In genomic region chr19:13151605-13152355, GRCh38 we compare ENCODE assay signal across 1 cellular context.
A peak's percentile ranks its signal among the peaks of the same experiment; 100 is the strongest.
TF ChIP-seq lines count a peak whose summit lies in the region.

No MANE protein-coding gene starts in this region.

TF ChIP-seq in HepG2, 621 proteins besides CTCF, POLR2A, EP300 and RAD21 (continued from another document and continues in another):
- TF ChIP-seq ISX (CRISPR knock-in tag; conservative IDR thresholded peaks at IDR 0.05) (no peak), FOXM1 (CRISPR knock-in tag; IDR thresholded peaks at IDR 0.05) (no peak), ZNF652 (CRISPR knock-in tag; IDR thresholded peaks at IDR 0.05; ENCODE audit: borderline replicate concordance, low read depth) (no peak), CAMTA2 (CRISPR knock-in tag; IDR thresholded peaks at IDR 0.05; ENCODE audit: borderline replicate concordance) (no peak), PATZ1 (CRISPR knock-in tag; IDR thresholded peaks at IDR 0.05) (peak; percentile 95), KLF16 (CRISPR knock-in tag; IDR thresholded peaks at IDR 0.05) (peak in 1 of 2 experiments; percentile 83; a peak in 2 of 4 replicates), HOMEZ (CRISPR knock-in tag; IDR thresholded peaks at IDR 0.05; ENCODE audit: low read depth) (no peak), DPF2 (CRISPR knock-in tag; IDR thresholded peaks at IDR 0.05; ENCODE audit: borderline replicate concordance, low read depth) (no peak), DZIP1 (CRISPR knock-in tag; IDR thresholded peaks at IDR 0.05) (no peak; the same call in 1 of the 2 replicates), ZNF781 (CRISPR knock-in tag; IDR thresholded peaks at IDR 0.05; ENCODE audit: borderline replicate concordance, not compliant biosample characterization) (no peak), ZNF296 (CRISPR knock-in tag; conservative IDR thresholded peaks at IDR 0.05) (0 out of 2 replicates have a peak, but pooled peaks have one; percentile 22), MLX (CRISPR knock-in tag; IDR thresholded peaks at IDR 0.05) (peak; percentile 24; the same call in 1 of the 2 replicates), ZNF281 (CRISPR knock-in tag; IDR thresholded peaks at IDR 0.05; ENCODE audit: borderline replicate concordance) (peak; percentile 70; the same call in 1 of the 2 replicates), GZF1 (CRISPR knock-in tag; IDR thresholded peaks at IDR 0.05) (no peak), HCFC1 (IDR thresholded peaks at IDR 0.05; ENCODE audit: low read depth, low read length) (no peak), RORA (CRISPR knock-in tag; IDR thresholded peaks at IDR 0.05) (no peak), TBX2 (CRISPR knock-in tag; IDR thresholded peaks at IDR 0.05; ENCODE audit: borderline replicate concordance) (peak; percentile 37), ZFP1 (CRISPR knock-in tag; IDR thresholded peaks at IDR 0.05) (no peak), ZSCAN12 (CRISPR knock-in tag; IDR thresholded peaks at IDR 0.05) (0 out of 2 replicates have a peak, but pooled peaks have one; percentile 63), ZNF691 (CRISPR knock-in tag; IDR thresholded peaks at IDR 0.05; ENCODE audit: borderline replicate concordance, low read depth) (no peak), NR2F2 (IDR thresholded peaks at IDR 0.05; ENCODE audit: borderline replicate concordance, low read depth) (no peak), KMT2B (CRISPR knock-in tag; IDR thresholded peaks at IDR 0.05) (peak; percentile 29; the same call in 1 of the 2 replicates), YY1 (IDR thresholded peaks at IDR 0.05; ENCODE audit: insufficient read depth, insufficient replicate concordance, low read depth, low read length) (peak; percentile 66), KDM2A (CRISPR knock-in tag; IDR thresholded peaks at IDR 0.05; ENCODE audit: borderline replicate concordance, low read depth) (peak; percentile 78), ATRX (CRISPR knock-in tag; IDR thresholded peaks at IDR 0.05; ENCODE audit: borderline replicate concordance) (no peak), LRRFIP1 (CRISPR knock-in tag; conservative IDR thresholded peaks at IDR 0.05) (no peak), JARID2 (CRISPR knock-in tag; IDR thresholded peaks at IDR 0.05; ENCODE audit: insufficient replicate concordance) (peak; percentile 33)
- TF ChIP-seq, protein P1, sequence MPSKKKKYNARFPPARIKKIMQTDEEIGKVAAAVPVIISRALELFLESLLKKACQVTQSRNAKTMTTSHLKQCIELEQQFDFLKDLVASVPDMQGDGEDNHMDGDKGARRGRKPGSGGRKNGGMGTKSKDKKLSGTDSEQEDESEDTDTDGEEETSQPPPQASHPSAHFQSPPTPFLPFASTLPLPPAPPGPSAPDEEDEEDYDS (CRISPR knock-in tag; IDR thresholded peaks at IDR 0.05), result peak; percentile 76
- TF ChIP-seq, protein P2, sequence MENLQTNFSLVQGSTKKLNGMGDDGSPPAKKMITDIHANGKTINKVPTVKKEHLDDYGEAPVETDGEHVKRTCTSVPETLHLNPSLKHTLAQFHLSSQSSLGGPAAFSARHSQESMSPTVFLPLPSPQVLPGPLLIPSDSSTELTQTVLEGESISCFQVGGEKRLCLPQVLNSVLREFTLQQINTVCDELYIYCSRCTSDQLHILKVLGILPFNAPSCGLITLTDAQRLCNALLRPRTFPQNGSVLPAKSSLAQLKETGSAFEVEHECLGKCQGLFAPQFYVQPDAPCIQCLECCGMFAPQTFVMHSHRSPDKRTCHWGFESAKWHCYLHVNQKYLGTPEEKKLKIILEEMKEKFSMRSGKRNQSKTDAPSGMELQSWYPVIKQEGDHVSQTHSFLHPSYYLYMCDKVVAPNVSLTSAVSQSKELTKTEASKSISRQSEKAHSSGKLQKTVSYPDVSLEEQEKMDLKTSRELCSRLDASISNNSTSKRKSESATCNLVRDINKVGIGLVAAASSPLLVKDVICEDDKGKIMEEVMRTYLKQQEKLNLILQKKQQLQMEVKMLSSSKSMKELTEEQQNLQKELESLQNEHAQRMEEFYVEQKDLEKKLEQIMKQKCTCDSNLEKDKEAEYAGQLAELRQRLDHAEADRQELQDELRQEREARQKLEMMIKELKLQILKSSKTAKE (CRISPR knock-in tag; IDR thresholded peaks at IDR 0.05; ENCODE audit: borderline replicate concordance), result peak; percentile 66; the same call in 1 of the 2 replicates
- TF ChIP-seq, protein P3, sequence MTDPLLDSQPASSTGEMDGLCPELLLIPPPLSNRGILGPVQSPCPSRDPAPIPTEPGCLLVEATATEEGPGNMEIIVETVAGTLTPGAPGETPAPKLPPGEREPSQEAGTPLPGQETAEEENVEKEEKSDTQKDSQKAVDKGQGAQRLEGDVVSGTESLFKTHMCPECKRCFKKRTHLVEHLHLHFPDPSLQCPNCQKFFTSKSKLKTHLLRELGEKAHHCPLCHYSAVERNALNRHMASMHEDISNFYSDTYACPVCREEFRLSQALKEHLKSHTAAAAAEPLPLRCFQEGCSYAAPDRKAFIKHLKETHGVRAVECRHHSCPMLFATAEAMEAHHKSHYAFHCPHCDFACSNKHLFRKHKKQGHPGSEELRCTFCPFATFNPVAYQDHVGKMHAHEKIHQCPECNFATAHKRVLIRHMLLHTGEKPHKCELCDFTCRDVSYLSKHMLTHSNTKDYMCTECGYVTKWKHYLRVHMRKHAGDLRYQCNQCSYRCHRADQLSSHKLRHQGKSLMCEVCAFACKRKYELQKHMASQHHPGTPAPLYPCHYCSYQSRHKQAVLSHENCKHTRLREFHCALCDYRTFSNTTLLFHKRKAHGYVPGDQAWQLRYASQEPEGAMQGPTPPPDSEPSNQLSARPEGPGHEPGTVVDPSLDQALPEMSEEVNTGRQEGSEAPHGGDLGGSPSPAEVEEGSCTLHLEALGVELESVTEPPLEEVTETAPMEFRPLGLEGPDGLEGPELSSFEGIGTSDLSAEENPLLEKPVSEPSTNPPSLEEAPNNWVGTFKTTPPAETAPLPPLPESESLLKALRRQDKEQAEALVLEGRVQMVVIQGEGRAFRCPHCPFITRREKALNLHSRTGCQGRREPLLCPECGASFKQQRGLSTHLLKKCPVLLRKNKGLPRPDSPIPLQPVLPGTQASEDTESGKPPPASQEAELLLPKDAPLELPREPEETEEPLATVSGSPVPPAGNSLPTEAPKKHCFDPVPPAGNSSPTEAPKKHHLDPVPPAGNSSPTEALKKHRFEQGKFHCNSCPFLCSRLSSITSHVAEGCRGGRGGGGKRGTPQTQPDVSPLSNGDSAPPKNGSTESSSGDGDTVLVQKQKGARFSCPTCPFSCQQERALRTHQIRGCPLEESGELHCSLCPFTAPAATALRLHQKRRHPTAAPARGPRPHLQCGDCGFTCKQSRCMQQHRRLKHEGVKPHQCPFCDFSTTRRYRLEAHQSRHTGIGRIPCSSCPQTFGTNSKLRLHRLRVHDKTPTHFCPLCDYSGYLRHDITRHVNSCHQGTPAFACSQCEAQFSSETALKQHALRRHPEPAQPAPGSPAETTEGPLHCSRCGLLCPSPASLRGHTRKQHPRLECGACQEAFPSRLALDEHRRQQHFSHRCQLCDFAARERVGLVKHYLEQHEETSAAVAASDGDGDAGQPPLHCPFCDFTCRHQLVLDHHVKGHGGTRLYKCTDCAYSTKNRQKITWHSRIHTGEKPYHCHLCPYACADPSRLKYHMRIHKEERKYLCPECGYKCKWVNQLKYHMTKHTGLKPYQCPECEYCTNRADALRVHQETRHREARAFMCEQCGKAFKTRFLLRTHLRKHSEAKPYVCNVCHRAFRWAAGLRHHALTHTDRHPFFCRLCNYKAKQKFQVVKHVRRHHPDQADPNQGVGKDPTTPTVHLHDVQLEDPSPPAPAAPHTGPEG (CRISPR knock-in tag; IDR thresholded peaks at IDR 0.05), result no peak
